1 cellular context compared by ENCODE assay signal in the genomic region with DNA sequence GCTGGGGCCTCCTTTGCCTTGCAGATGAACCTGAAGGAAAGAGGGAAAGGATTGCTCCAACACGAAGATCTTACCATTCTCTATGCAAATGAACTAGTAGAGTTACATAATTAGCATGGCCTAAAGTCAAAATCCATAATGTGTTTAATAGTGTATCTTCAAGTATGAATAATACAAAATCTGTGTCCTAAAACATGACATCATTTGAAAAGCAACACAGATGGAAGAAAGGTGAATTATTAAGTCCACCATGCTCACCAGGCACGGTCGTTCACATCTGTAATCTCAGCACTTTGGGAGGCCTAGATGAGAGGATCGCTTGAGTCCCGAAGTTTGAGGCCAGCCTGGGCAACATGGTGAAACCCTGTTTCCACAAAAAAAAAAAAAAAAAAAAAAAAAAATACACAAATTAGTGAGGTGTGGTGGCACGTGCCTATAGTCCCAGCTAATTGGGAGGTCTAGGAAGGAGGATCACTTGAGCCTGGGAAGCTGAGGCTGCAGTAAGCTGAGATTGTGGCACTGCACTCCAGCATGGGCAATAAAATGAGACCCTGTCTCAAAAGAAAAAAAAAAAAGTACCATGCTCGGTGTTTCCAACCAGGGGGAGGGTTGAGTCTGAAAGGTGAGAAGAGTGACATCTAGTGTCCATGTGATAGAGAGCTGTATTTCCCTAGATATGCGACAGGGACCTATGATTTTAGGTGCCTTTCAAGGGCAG.
TF ChIP-seq lines count a peak whose summit lies in the region.

No MANE protein-coding gene starts in this region.

TF ChIP-seq in GM23338, 12 proteins besides CTCF, POLR2A, EP300 and RAD21 (continued from another document):
- TF ChIP-seq, protein P1, sequence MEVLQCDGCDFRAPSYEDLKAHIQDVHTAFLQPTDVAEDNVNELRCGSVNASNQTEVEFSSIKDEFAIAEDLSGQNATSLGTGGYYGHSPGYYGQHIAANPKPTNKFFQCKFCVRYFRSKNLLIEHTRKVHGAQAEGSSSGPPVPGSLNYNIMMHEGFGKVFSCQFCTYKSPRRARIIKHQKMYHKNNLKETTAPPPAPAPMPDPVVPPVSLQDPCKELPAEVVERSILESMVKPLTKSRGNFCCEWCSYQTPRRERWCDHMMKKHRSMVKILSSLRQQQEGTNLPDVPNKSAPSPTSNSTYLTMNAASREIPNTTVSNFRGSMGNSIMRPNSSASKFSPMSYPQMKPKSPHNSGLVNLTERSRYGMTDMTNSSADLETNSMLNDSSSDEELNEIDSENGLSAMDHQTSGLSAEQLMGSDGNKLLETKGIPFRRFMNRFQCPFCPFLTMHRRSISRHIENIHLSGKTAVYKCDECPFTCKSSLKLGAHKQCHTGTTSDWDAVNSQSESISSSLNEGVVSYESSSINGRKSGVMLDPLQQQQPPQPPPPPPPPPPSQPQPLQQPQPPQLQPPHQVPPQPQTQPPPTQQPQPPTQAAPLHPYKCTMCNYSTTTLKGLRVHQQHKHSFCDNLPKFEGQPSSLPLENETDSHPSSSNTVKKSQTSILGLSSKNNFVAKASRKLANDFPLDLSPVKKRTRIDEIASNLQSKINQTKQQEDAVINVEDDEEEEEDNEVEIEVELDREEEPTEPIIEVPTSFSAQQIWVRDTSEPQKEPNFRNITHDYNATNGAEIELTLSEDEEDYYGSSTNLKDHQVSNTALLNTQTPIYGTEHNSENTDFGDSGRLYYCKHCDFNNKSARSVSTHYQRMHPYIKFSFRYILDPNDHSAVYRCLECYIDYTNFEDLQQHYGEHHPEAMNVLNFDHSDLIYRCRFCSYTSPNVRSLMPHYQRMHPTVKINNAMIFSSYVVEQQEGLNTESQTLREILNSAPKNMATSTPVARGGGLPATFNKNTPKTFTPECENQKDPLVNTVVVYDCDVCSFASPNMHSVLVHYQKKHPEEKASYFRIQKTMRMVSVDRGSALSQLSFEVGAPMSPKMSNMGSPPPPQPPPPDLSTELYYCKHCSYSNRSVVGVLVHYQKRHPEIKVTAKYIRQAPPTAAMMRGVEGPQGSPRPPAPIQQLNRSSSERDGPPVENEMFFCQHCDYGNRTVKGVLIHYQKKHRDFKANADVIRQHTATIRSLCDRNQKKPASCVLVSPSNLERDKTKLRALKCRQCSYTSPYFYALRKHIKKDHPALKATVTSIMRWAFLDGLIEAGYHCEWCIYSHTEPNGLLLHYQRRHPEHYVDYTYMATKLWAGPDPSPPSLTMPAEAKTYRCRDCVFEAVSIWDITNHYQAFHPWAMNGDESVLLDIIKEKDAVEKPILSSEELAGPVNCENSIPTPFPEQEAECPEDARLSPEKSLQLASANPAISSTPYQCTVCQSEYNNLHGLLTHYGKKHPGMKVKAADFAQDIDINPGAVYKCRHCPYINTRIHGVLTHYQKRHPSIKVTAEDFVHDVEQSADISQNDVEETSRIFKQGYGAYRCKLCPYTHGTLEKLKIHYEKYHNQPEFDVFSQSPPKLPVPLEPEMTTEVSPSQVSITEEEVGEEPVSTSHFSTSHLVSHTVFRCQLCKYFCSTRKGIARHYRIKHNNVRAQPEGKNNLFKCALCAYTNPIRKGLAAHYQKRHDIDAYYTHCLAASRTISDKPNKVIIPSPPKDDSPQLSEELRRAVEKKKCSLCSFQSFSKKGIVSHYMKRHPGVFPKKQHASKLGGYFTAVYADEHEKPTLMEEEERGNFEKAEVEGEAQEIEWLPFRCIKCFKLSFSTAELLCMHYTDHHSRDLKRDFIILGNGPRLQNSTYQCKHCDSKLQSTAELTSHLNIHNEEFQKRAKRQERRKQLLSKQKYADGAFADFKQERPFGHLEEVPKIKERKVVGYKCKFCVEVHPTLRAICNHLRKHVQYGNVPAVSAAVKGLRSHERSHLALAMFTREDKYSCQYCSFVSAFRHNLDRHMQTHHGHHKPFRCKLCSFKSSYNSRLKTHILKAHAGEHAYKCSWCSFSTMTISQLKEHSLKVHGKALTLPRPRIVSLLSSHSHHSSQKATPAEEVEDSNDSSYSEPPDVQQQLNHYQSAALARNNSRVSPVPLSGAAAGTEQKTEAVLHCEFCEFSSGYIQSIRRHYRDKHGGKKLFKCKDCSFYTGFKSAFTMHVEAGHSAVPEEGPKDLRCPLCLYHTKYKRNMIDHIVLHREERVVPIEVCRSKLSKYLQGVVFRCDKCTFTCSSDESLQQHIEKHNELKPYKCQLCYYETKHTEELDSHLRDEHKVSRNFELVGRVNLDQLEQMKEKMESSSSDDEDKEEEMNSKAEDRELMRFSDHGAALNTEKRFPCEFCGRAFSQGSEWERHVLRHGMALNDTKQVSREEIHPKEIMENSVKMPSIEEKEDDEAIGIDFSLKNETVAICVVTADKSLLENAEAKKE (CRISPR knock-in tag; IDR thresholded peaks at IDR 0.05) = no peak
